In the genomic region with DNA sequence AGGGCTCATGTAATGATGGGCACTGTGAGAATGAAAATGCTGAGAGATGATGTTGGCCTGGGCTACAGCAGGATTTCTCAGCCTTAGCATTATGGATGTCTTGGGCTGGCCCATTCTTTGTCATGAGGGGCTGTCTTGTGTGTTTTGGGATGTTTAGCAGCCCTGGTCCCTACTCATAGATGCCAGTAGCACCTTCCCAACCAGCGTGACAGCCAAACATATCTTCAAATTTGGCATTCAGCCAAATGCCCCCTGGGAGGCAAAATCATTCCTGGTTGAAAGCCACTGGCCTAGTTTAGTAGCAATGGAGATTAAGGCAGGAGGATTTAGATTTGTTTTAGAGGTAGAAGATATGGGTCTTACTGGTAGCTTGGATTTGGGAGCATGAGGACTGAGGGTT, we compare ENCODE assay signal across 28 cellular contexts. TPM values are rescaled to one million over a fixed set of nuclear protein-coding genes. Genes with fewer than 3 reads are reported as not detected.
A peak's percentile ranks its signal among the peaks of the same experiment; 100 is the strongest.
DNase-seq lines count a peak whose midpoint lies in the region; ATAC-seq, FAIRE-seq and TF ChIP-seq lines count a peak whose summit lies in the region.
"Had no signal": no experiment of that assay in that cellular context is flagged by ENCODE, and none has a peak within 500 bp of the region (broad histone marks: within the 10 kb centered on the region; RNA-seq: fewer than 3 reads in every experiment).

No MANE protein-coding gene starts in this region.

- peaks cover 8% of the 10 kb centered on the region for H3K4me1 ChIP-seq in BE2C
- H3K4me1 ChIP-seq: pancreas, suprapubic skin had no signal

- no peak overlapping the region for H3K4me3 ChIP-seq in BE2C (ENCODE audit: low read depth, low read length)
- H3K4me3 ChIP-seq: GM23338, pancreas, smooth muscle cell, suprapubic skin had no signal

- TF ChIP-seq CTCF in BE2C (IDR thresholded peaks at IDR 0.05; ENCODE audit: low read depth, low read length) (no peak), D721Med (IDR thresholded peaks at IDR 0.05; ENCODE audit: insufficient read depth, missing control alignments) (no peak)

- H3K27me3 ChIP-seq in BE2C = no peaks in the 10 kb centered on the region
- H3K27me3 ChIP-seq: pancreas, suprapubic skin had no signal

- H3K9me3 ChIP-seq in BE2C = no peaks in the 10 kb centered on the region
- H3K9me3 ChIP-seq: pancreas, suprapubic skin had no signal

- peak; percentile 16 to 77 (median 62) for DNase-seq in NCI-H1417 (lab: John Stamatoyannopoulos, UW)
- DNase-seq in NCI-H1417 treated with DMSO at 0.1 percent for 48 hours (lab: John Stamatoyannopoulos, UW) = no peak
- peak; percentile 37 for DNase-seq in BE2C
- peak; percentile 42 for DNase-seq in NCI-H345 treated with DMSO at 0.1 percent for 48 hours (lab: John Stamatoyannopoulos, UW; ENCODE audit: unreplicated experiment)
- DNase-seq in cerebellar cortex (ENCODE audit: low spot score) = peak; percentile 20
- no peak for DNase-seq in D721Med (ENCODE audit: insufficient read length, low spot score)
- no peak for DNase-seq in T-helper 1 cell
- DNase-seq: activated CD4-positive, alpha-beta memory T cell treated with anti-CD3 and anti-CD28 coated beads, Interleukin-2, amount 10 ng/mL, durations not matched to agents 7 days and 5 days; activated CD4-positive, CD25-positive, alpha-beta regulatory T cell; activated gamma-delta T cell treated with Interleukin-2 at 50 U/mL for 16 hours; activated T-cell treated with anti-CD3 and anti-CD28 coated beads, Interleukin-2, amount 50 U/mL, for 1 hour; AML-193; CD8-positive, alpha-beta T cell; GF-D8; left ventricle myocardium superior; NCI-H1048; NCI-H774; OCI-M1; pancreas had no signal

- no peak for FAIRE-seq in D721Med (lab: Jason Lieb, UNC)
- FAIRE-seq: bronchial epithelial cell, GM18507, pancreas, urothelium cell line had no signal

- no peak for ATAC-seq in HG02938 (IDR thresholded peaks at IDR 0.05; ENCODE audit: unreplicated experiment)
- ATAC-seq: CD8-positive, alpha-beta T cell; GM23338; left ventricle myocardium superior; natural killer cell treated with Interleukin-12 subunit alpha and Interleukin-12 subunit beta and Interleukin-15 and Interleukin-18, amount 100 ng/mL, for 72 hours; pancreas; stimulated activated effector memory CD8-positive, alpha-beta T cell treated with anti-CD3 and anti-CD28 coated beads, Interleukin-12 subunit alpha, Interleukin-12 subunit beta, amount 100 ng/mL, for 72 hours had no signal

- peaks cover 10% of the 10 kb centered on the region for H3K36me3 ChIP-seq in BE2C

RNA-seq across cellular contexts. Expression of a gene that starts 26.6 kb away (rescaled TPM):
- 31.0 TPM for polyA plus RNA-seq in BE2C (2012; ENCODE audit: insufficient read depth, insufficient read length, low read depth)

RNA-seq across cellular contexts. Expression of a gene that starts 27.0 kb away (rescaled TPM):
- 69.5 TPM for polyA plus RNA-seq in BE2C (2012; ENCODE audit: insufficient read depth, insufficient read length, low read depth)

Comparison
In these comparisons a context has a peak if more than half of its experiments do, and no peak if none do; other contexts are left out.
1. DNase-seq: peak in NCI-H1417 (3 of 3), BE2C (single experiment), NCI-H345 treated with DMSO at 0.1 percent for 48 hours (single experiment) and cerebellar cortex (single experiment); none in NCI-H1417 treated with DMSO at 0.1 percent for 48 hours (single experiment), D721Med (single experiment) and T-helper 1 cell (0 of 5).